In genomic region chrX:101097546-101098453, GRCh38 we compare ENCODE assay signal across 8 cellular contexts. TPM values are rescaled to one million over a fixed set of nuclear protein-coding genes. Genes with fewer than 3 reads are reported as not detected.
A peak's percentile ranks its signal among the peaks of the same experiment; 100 is the strongest.
DNase-seq lines count a peak whose midpoint lies in the region; ATAC-seq, FAIRE-seq and TF ChIP-seq lines count a peak whose summit lies in the region.

A gene with protein sequence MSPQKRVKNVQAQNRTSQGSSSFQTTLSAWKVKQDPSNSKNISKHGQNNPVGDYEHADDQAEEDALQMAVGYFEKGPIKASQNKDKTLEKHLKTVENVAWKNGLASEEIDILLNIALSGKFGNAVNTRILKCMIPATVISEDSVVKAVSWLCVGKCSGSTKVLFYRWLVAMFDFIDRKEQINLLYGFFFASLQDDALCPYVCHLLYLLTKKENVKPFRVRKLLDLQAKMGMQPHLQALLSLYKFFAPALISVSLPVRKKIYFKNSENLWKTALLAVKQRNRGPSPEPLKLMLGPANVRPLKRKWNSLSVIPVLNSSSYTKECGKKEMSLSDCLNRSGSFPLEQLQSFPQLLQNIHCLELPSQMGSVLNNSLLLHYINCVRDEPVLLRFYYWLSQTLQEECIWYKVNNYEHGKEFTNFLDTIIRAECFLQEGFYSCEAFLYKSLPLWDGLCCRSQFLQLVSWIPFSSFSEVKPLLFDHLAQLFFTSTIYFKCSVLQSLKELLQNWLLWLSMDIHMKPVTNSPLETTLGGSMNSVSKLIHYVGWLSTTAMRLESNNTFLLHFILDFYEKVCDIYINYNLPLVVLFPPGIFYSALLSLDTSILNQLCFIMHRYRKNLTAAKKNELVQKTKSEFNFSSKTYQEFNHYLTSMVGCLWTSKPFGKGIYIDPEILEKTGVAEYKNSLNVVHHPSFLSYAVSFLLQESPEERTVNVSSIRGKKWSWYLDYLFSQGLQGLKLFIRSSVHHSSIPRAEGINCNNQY (plus strand): TSS chrX:101098204. CDS start chrX:101101071, 2,867 bp downstream.

- H3K27me3 Mint-ChIP-seq in activated CD4-positive, alpha-beta T cell treated with anti-CD3 and anti-CD28 coated beads for 36 hours: no peaks in the 10 kb centered on the region

- H3K4me3 ChIP-seq in BJ (ENCODE audit: low read depth, low read length) (peak within 1 kb of the TSS; percentile 56), kidney (ENCODE audit: low read length in 2 of 2) (peak within 1 kb of the TSS; percentile 74 to 80)

- CTCF ChIA-PET in BJ (lab: Yijun Ruan, JAX): interaction anchor here (0.8 kb wide), 1 partner anchor 106 kb away, joined by 3 read pairs; no protein-coding TSS in a partner anchor
- CTCF ChIA-PET in activated CD4-positive, alpha-beta T cell treated with anti-CD3 and anti-CD28 coated beads for 36 hours (lab: Charles Lee): interaction anchor here (0.7 to 1.0 kb wide), 3 partner anchors 10 to 252 kb away, joined by 3 to 4 read pairs (median 4); no protein-coding TSS in a partner anchor

- H3K9me3 Mint-ChIP-seq in activated CD4-positive, alpha-beta T cell treated with anti-CD3 and anti-CD28 coated beads for 36 hours (ENCODE audit: low read depth): no peaks in the 10 kb centered on the region

- H3K36me3 ChIP-seq in BJ (ENCODE audit: control insufficient read depth, insufficient read depth, low read length): no peaks in the 10 kb centered on the region
- H3K36me3 ChIP-seq in kidney (ENCODE audit: control insufficient read depth in 1 of 2, insufficient read depth in 2 of 2, low read length in 2 of 2): no peaks in the 10 kb centered on the region

- DNase-seq in BJ (ENCODE audit: low read depth) (peak; percentile 60), GM19240 (ENCODE audit: insufficient read length, low spot score) (peak; percentile 81), NCI-H524 (lab: John Stamatoyannopoulos, UW) (peak; percentile 96 to 97), kidney (peak; percentile 97)
- peak; percentile 95 for DNase-seq in activated CD4-positive, alpha-beta T cell treated with anti-CD3 and anti-CD28 coated beads for 36 hours
- DNase-seq in stimulated activated CD4-positive, alpha-beta T cell treated with anti-CD3 and anti-CD28 coated beads, Interleukin-15, amount 100 ng/mL, for 1 hour (ENCODE audit: low read depth in 1 of 2, low spot score in 1 of 2): peak; percentile 84 to 87

- peak; percentile 100 for ATAC-seq in HG03457 (IDR thresholded peaks at IDR 0.05; ENCODE audit: unreplicated experiment)
- peak; percentile 99 for ATAC-seq in activated CD4-positive, alpha-beta T cell treated with anti-CD3 and anti-CD28 coated beads for 36 hours

- H3K9me3 ChIP-seq in kidney (ENCODE audit: control insufficient read depth in 1 of 2, low read length in 2 of 2): no peaks in the 10 kb centered on the region

- peak within 1 kb of the TSS; percentile 79 for H3K4me3 Mint-ChIP-seq in activated CD4-positive, alpha-beta T cell treated with anti-CD3 and anti-CD28 coated beads for 36 hours

- H3K27ac ChIP-seq in cingulate gyrus (ENCODE audit: low read depth, low read length): peak within 1 kb of the TSS; percentile 69
- H3K27ac ChIP-seq in kidney (ENCODE audit: low read depth in 2 of 2, low read length in 2 of 2): peak within 1 kb of the TSS; percentile 43 to 55

- no peak within 1 kb of the TSS for H3K9ac ChIP-seq in kidney (ENCODE audit: low read length in 2 of 2)

- no peaks in the 10 kb centered on the region for H3K4me1 ChIP-seq in kidney (ENCODE audit: control insufficient read depth in 1 of 2, insufficient read depth in 1 of 2, low read depth in 1 of 2, low read length in 2 of 2)

- FAIRE-seq in kidney (lab: Jason Lieb, UNC): peak; percentile 99

- H3K4me1 Mint-ChIP-seq in activated CD4-positive, alpha-beta T cell treated with anti-CD3 and anti-CD28 coated beads for 36 hours: peaks cover 19% of the 10 kb centered on the region

- intact Hi-C loops in activated CD4-positive, alpha-beta T cell treated with anti-CD3 and anti-CD28 coated beads for 36 hours (cut with DNase I, micrococcal nuclease): loop anchor here (1.0 to 5.0 kb wide), 9 partner anchors 45 to 310 kb away; partner anchors contain the start of genes RPL36A (in 2 of the 2), TIMM8A (in 2 of the 2), CSTF2 (in 1 of the 2) and GLA (in 1 of the 2)
- intact Hi-C loops in kidney (cut with DNase I): no loop called here

- TF ChIP-seq CTCF in BJ (IDR thresholded peaks at IDR 0.05; ENCODE audit: insufficient read depth, low read depth, low read length): no peak
- no peak for TF ChIP-seq CTCF in kidney (IDR thresholded peaks at IDR 0.05; ENCODE audit: borderline replicate concordance, extremely low read depth, insufficient read depth)

- no peaks in the 10 kb centered on the region for H3K27me3 ChIP-seq in BJ (ENCODE audit: control insufficient read depth, insufficient read depth, low read length)

- POLR2A ChIA-PET in BJ (lab: Charles Lee): no interaction called here
- POLR2A ChIA-PET in activated CD4-positive, alpha-beta T cell treated with anti-CD3 and anti-CD28 coated beads for 36 hours (lab: Charles Lee): interaction anchor here (0.6 to 0.7 kb wide), 2 partner anchors 18 to 333 kb away, joined by 3 to 4 read pairs; no protein-coding TSS in a partner anchor

- H3K36me3 Mint-ChIP-seq in activated CD4-positive, alpha-beta T cell treated with anti-CD3 and anti-CD28 coated beads for 36 hours (ENCODE audit: low read depth): peaks cover 13% of the 10 kb centered on the region

- peak within 1 kb of the TSS; percentile 85 for H3K27ac Mint-ChIP-seq in activated CD4-positive, alpha-beta T cell treated with anti-CD3 and anti-CD28 coated beads for 36 hours

RNA-seq across cellular contexts. Expression of the gene that starts here (rescaled TPM):
- polyA plus RNA-seq in BJ (2011; rRNA removed): 5.4 and 8.5 TPM in 2 replicates
- 6.3 and 6.6 TPM in 2 replicates for polyA minus RNA-seq in BJ (2011; rRNA and poly(A)+ RNA removed)
- total RNA-seq in activated CD4-positive, alpha-beta T cell treated with anti-CD3 and anti-CD28 coated beads for 36 hours: 10 to 100 TPM; 19.6 to 20.6 TPM
- 0.66 TPM for total RNA-seq in kidney
- not detected for polyA plus RNA-seq in kidney (ENCODE audit: insufficient read depth, low read depth, low replicate concordance)

Comparison
In these comparisons a context has a peak if more than half of its experiments do, and no peak if none do; other contexts are left out.
1. Peak in every context shown above with its lines: DNase-seq, ATAC-seq, H3K4me3 ChIP-seq and H3K27ac ChIP-seq.
2. RNA of the gene that starts here (total RNA-seq): 19.6 to 20.6 TPM in activated CD4-positive, alpha-beta T cell treated with anti-CD3 and anti-CD28 coated beads for 36 hours; 0.66 TPM in kidney (single experiment); every median in the first group is over 10 times any median in the second.
3. Peak in DNase-seq, H3K4me3 ChIP-seq and H3K27ac ChIP-seq in kidney; RNA of the gene not detected or under 1 TPM.